ENCODE assay signal across 8 cellular contexts in the genomic region with DNA sequence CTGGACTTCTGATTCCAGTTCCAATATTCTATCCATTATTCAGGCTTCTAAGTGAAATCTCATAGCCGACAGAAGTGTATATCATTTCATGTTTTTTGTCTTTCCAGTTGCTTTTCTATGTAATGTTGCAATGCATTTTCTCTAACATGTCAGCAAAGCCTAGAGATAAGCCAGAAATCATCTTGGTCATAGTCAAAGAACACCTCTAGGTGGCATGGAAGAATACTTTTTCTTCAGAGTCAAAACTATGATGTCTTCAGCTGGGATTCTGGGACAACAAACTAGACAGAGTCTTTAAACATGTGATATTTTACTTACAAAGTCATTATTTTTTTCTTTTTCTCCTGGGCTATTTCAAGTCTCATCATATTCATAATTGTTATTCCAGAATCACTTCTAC. TPM values are rescaled to one million over a fixed set of nuclear protein-coding genes. Genes with fewer than 3 reads are reported as not detected.
A peak's percentile ranks its signal among the peaks of the same experiment; 100 is the strongest.
DNase-seq lines count a peak whose midpoint lies in the region; ATAC-seq and TF ChIP-seq lines count a peak whose summit lies in the region.
"Had no signal": no experiment of that assay in that cellular context is flagged by ENCODE, and none has a peak within 500 bp of the region (broad histone marks: within the 10 kb centered on the region; RNA-seq: fewer than 3 reads in every experiment).

No MANE protein-coding gene starts in this region.

- no peaks in the 10 kb centered on the region for H3K9me3 Mint-ChIP-seq in activated naive CD8-positive, alpha-beta T cell treated with anti-CD3 and anti-CD28 coated beads, Interleukin-2, amount 50 U/mL, for 24 hours
- H3K9me3 Mint-ChIP-seq: stimulated activated naive CD8-positive, alpha-beta T cell treated with anti-CD3 and anti-CD28 coated beads, Interleukin-15, Interleukin-2, amounts not matched to agents 100 ng/mL and 50 ng/mL, for 24 hours had no signal

- CTCF ChIA-PET in PC-9 (lab: Charles Lee) = no interaction called here

- H3K79me1 ChIP-seq in mesendoderm (ENCODE audit: low read length) = no peaks in the 10 kb centered on the region

- H2BK120ac ChIP-seq in mesendoderm (ENCODE audit: low read depth, low read length) = no peak overlapping the region

- H3K4me1 ChIP-seq in PC-9 (replicated peaks; ENCODE audit: insufficient read depth) (no peaks in the 10 kb centered on the region), mesendoderm (ENCODE audit: control insufficient read depth, low read depth, low read length) (peaks cover 3% of the 10 kb centered on the region)

- POLR2A ChIA-PET in PC-9 (lab: Charles Lee; ENCODE audit: unreplicated experiment) = no interaction called here

- no peak overlapping the region for H2BK5ac ChIP-seq in mesendoderm (ENCODE audit: low read length)

- TF ChIP-seq CTCF in PC-9 (conservative IDR thresholded peaks at IDR 0.05) = peak; percentile 35; the same call in 1 of the 2 replicates

- H4K8ac ChIP-seq in mesendoderm (ENCODE audit: low read depth, low read length) = no peak overlapping the region

- H3K79me2 ChIP-seq in PC-9 (ENCODE audit: low read depth) (no peaks in the 10 kb centered on the region), mesendoderm (ENCODE audit: control insufficient read depth, insufficient read depth, low read length) (no peaks in the 10 kb centered on the region)

- H3K27me3 Mint-ChIP-seq in T-helper 17 cell = peaks cover 75% of the 10 kb centered on the region
- H3K27me3 Mint-ChIP-seq in activated naive CD8-positive, alpha-beta T cell treated with anti-CD3 and anti-CD28 coated beads, Interleukin-2, amount 50 U/mL, for 24 hours = peaks cover 46% of the 10 kb centered on the region

- H3K36me3 ChIP-seq in PC-9 (ENCODE audit: low read depth) (no peaks in the 10 kb centered on the region), mesendoderm (ENCODE audit: control insufficient read depth, insufficient read depth, low read length) (no peaks in the 10 kb centered on the region)

- ATAC-seq in GM18867 (IDR thresholded peaks at IDR 0.05; ENCODE audit: unreplicated experiment) (peak; percentile 56), HG02763 (IDR thresholded peaks at IDR 0.05; ENCODE audit: unreplicated experiment) (peak; percentile 32), T-helper 17 cell (no peak)
- ATAC-seq in activated naive CD8-positive, alpha-beta T cell treated with anti-CD3 and anti-CD28 coated beads, Interleukin-2, amount 50 U/mL, for 24 hours = no peak

- no peaks in the 10 kb centered on the region for H4K20me1 ChIP-seq in PC-9 (ENCODE audit: insufficient read depth)

- H3K4me3 ChIP-seq in PC-9 = no peak overlapping the region
- H3K4me3 ChIP-seq in mesendoderm (ENCODE audit: low read length) = no peak overlapping the region

- no peak overlapping the region for H3K23ac ChIP-seq in mesendoderm (ENCODE audit: low read length)

- H2AK5ac ChIP-seq in mesendoderm (ENCODE audit: low read length) = no peak overlapping the region

- no peak overlapping the region for H3K9ac ChIP-seq in mesendoderm (ENCODE audit: low read length)

- no peak overlapping the region for H2BK15ac ChIP-seq in mesendoderm (replicated peaks; ENCODE audit: low read depth)

- peaks cover 4% of the 10 kb centered on the region; the same call in 1 of the 2 replicates for H3K27me3 ChIP-seq in PC-9 (ENCODE audit: insufficient read depth, low read depth)
- peaks cover 4% of the 10 kb centered on the region for H3K27me3 ChIP-seq in mesendoderm (ENCODE audit: insufficient read depth, low read length, poor library complexity)

- H3K36me3 Mint-ChIP-seq in T-helper 17 cell (ENCODE audit: low read depth) = no peaks in the 10 kb centered on the region
- H3K36me3 Mint-ChIP-seq in activated naive CD8-positive, alpha-beta T cell treated with anti-CD3 and anti-CD28 coated beads, Interleukin-2, amount 50 U/mL, for 24 hours (ENCODE audit: low read depth) = no peaks in the 10 kb centered on the region

- BruUV-seq in PC-9 (replicated peaks; lab: Mats Ljungman, UMichigan) = no TSS peak

- intact Hi-C loops in PC-9 (cut with micrococcal nuclease; ENCODE audit: unreplicated experiment) = loop anchor here (2.0 kb wide), 1 partner anchor 116 kb away; no protein-coding TSS in a partner anchor

- H3K56ac ChIP-seq in mesendoderm (ENCODE audit: low read length) = no peak overlapping the region

- H3F3A ChIP-seq in PC-9 (ENCODE audit: insufficient read depth, low read depth) = no peaks in the 10 kb centered on the region

- H3K9me3 ChIP-seq in PC-9 (ENCODE audit: insufficient read depth, low read depth) (no peaks in the 10 kb centered on the region), T-helper 17 cell (ENCODE audit: control insufficient read depth, low read length, poor library complexity, severe bottlenecking) (no peaks in the 10 kb centered on the region)

- peaks cover 3% of the 10 kb centered on the region for H3K4me1 Mint-ChIP-seq in T-helper 17 cell
- peaks cover 18% of the 10 kb centered on the region for H3K4me1 Mint-ChIP-seq in activated naive CD8-positive, alpha-beta T cell treated with anti-CD3 and anti-CD28 coated beads, Interleukin-2, amount 50 U/mL, for 24 hours

- H3K4me3 Mint-ChIP-seq in T-helper 17 cell = no peak overlapping the region
- no peak overlapping the region for H3K4me3 Mint-ChIP-seq in activated naive CD8-positive, alpha-beta T cell treated with anti-CD3 and anti-CD28 coated beads, Interleukin-2, amount 50 U/mL, for 24 hours
- H3K4me3 Mint-ChIP-seq: stimulated activated naive CD8-positive, alpha-beta T cell treated with anti-CD3 and anti-CD28 coated beads, Interleukin-15, Interleukin-2, amounts not matched to agents 100 ng/mL and 50 ng/mL, for 24 hours had no signal

- H3K9me2 ChIP-seq in PC-9 (ENCODE audit: insufficient read depth) = no peaks in the 10 kb centered on the region

- no peak for DNase-seq in PC-9
- DNase-seq in mesendoderm = peak; percentile 33
- DNase-seq in T-helper 17 cell = no peak
- DNase-seq in amniotic stem cell (lab: John Stamatoyannopoulos, UW) = no peak
- DNase-seq in activated naive CD8-positive, alpha-beta T cell treated with anti-CD3 and anti-CD28 coated beads, Interleukin-2, amount 50 U/mL, for 24 hours = no peak

- H3K27ac Mint-ChIP-seq in T-helper 17 cell = no peak overlapping the region
- H3K27ac Mint-ChIP-seq in activated naive CD8-positive, alpha-beta T cell treated with anti-CD3 and anti-CD28 coated beads, Interleukin-2, amount 50 U/mL, for 24 hours = no peak overlapping the region
- H3K27ac Mint-ChIP-seq: stimulated activated naive CD8-positive, alpha-beta T cell treated with anti-CD3 and anti-CD28 coated beads, Interleukin-15, Interleukin-2, amounts not matched to agents 100 ng/mL and 50 ng/mL, for 24 hours had no signal

- H3K27ac ChIP-seq in PC-9 (no peak overlapping the region), mesendoderm (ENCODE audit: low read depth, low read length) (no peak overlapping the region)

- no peak overlapping the region for H3K18ac ChIP-seq in mesendoderm (ENCODE audit: low read length)

- WGBS in mesendoderm (ENCODE audit: extremely low coverage, insufficient coverage, low lambda C conversion rate) = no CpG with 5 or more reads among the region's 1 CpG

- H3K4me2 ChIP-seq in PC-9 = no peak overlapping the region
- H3K4me2 ChIP-seq in mesendoderm (ENCODE audit: low read length) = no peak overlapping the region

- no peak overlapping the region for H2AFZ ChIP-seq in PC-9

- H4K5ac ChIP-seq in mesendoderm (ENCODE audit: low read length) = no peak overlapping the region

- no peak overlapping the region for H3K4ac ChIP-seq in mesendoderm (ENCODE audit: low read depth, low read length)

RNA-seq across cellular contexts. Expression of a gene that starts 4.4 kb away (rescaled TPM):
- total RNA-seq in PC-9 (2021) (2.8 and 3.2 TPM in 2 replicates), T-helper 17 cell (1 to 10 TPM; 2.2 to 3.1 TPM)
- 2.1 TPM for polyA plus RNA-seq in mesendoderm (2013, experiment 1 of 2)
- 2.3 TPM for polyA plus RNA-seq in mesendoderm (2013, experiment 2 of 2)

RNA-seq across cellular contexts. Expression of a gene that starts 45.2 kb away (rescaled TPM):
- total RNA-seq in PC-9 (2021) (8.0 and 8.3 TPM in 2 replicates), T-helper 17 cell (1 to 10 TPM; 7.6 to 8.8 TPM)
- polyA plus RNA-seq in mesendoderm (2013, experiment 1 of 2) = 17.5 TPM
- 17.6 TPM for polyA plus RNA-seq in mesendoderm (2013, experiment 2 of 2)

Comparison
In these comparisons a context has a peak if more than half of its experiments do, and no peak if none do; other contexts are left out.
1. ATAC-seq: peak in GM18867 (single experiment) and HG02763 (single experiment); none in T-helper 17 cell (single experiment) and activated naive CD8-positive, alpha-beta T cell treated with anti-CD3 and anti-CD28 coated beads, Interleukin-2, amount 50 U/mL, for 24 hours (single experiment).